1 cellular context compared by ENCODE assay signal in the genomic region with DNA sequence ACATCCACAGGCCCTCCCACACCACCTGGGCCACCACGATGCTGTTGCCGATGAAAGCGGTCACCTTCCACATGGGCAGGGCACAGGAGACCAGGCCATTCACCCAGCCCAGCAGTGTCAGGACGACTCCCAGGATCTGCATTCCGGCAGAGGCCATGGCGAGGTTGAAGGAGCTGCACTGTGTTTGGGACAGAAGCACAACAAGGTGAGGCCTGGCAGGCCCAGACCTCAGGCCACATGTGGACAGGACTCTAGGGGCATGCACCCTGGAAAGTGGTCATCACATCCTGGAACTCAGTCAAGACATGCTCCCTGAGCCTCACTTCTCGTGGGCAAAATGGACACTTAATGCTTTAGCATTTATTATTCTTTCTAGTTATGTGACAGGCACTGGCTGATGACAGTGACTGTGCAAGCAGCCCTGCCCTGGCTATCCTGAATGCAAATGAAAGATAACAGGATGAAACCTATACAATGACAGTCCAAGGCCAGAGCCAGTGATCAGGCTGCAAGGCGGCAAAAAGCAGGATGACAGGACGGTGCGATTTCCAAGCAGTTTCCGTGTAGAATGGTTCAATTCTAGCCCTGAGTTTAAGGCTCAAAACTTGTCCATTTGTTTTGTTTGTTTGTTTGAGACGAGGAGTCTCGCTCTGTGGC.
TF ChIP-seq lines count a peak whose summit lies in the region.

No MANE protein-coding gene starts in this region.

TF ChIP-seq in K562, 482 proteins besides CTCF, POLR2A, EP300 and RAD21 (continued from another document and continues in another):
- TF ChIP-seq, protein P1, sequence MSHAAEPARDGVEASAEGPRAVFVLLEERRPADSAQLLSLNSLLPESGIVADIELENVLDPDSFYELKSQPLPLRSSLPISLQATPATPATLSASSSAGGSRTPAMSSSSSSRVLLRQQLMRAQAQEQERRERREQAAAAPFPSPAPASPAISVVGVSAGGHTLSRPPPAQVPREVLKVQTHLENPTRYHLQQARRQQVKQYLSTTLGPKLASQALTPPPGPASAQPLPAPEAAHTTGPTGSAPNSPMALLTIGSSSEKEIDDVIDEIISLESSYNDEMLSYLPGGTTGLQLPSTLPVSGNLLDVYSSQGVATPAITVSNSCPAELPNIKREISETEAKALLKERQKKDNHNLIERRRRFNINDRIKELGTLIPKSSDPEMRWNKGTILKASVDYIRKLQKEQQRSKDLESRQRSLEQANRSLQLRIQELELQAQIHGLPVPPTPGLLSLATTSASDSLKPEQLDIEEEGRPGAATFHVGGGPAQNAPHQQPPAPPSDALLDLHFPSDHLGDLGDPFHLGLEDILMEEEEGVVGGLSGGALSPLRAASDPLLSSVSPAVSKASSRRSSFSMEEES (CRISPR knock-in tag; IDR thresholded peaks at IDR 0.05): no peak
- TF ChIP-seq NR2F6 (CRISPR knock-in tag; IDR thresholded peaks at IDR 0.05): no peak
- no peak for TF ChIP-seq ILK (tag; IDR thresholded peaks at IDR 0.05; ENCODE audit: borderline replicate concordance, low read depth)
- TF ChIP-seq MAFG (tag; conservative IDR thresholded peaks at IDR 0.05): peak; percentile 35; the same call in 1 of the 2 replicates
- TF ChIP-seq ZBTB8A (IDR thresholded peaks at IDR 0.05; ENCODE audit: partially characterized antibody): no peak
- TF ChIP-seq YY1 (IDR thresholded peaks at IDR 0.05; ENCODE audit: borderline replicate concordance in 1 of 3, control insufficient read depth in 1 of 3, extremely low read depth in 1 of 3, insufficient read depth in 3 of 3, insufficient read length in 1 of 3, insufficient replicate concordance in 2 of 3, low read depth in 1 of 3, low read length in 2 of 3): no peak
- TF ChIP-seq KDM2B (CRISPR knock-in tag; IDR thresholded peaks at IDR 0.05): no peak
- TF ChIP-seq ZBTB26 (CRISPR knock-in tag; IDR thresholded peaks at IDR 0.05): no peak
- TF ChIP-seq DDX20 (tag; IDR thresholded peaks at IDR 0.05; ENCODE audit: low read depth): no peak
- TF ChIP-seq TEAD4 (IDR thresholded peaks at IDR 0.05; ENCODE audit: low read length): no peak
- TF ChIP-seq TEAD4 (CRISPR knock-in tag; IDR thresholded peaks at IDR 0.05; ENCODE audit: borderline replicate concordance): no peak
- TF ChIP-seq KLF1 (tag; IDR thresholded peaks at IDR 0.05): no peak
- no peak for TF ChIP-seq ILF3 (IDR thresholded peaks at IDR 0.05; ENCODE audit: borderline replicate concordance)
- TF ChIP-seq TCF7 (IDR thresholded peaks at IDR 0.05; ENCODE audit: borderline replicate concordance): no peak
- TF ChIP-seq, protein P2, sequence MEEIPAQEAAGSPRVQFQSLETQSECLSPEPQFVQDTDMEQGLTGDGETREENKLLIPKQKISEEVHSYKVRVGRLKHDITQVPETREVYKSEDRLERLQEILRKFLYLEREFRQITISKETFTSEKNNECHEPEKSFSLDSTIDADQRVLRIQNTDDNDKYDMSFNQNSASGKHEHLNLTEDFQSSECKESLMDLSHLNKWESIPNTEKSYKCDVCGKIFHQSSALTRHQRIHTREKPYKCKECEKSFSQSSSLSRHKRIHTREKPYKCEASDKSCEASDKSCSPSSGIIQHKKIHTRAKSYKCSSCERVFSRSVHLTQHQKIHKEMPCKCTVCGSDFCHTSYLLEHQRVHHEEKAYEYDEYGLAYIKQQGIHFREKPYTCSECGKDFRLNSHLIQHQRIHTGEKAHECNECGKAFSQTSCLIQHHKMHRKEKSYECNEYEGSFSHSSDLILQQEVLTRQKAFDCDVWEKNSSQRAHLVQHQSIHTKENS (CRISPR knock-in tag; IDR thresholded peaks at IDR 0.05): no peak
- no peak for TF ChIP-seq SREBF1 (IDR thresholded peaks at IDR 0.05; ENCODE audit: borderline replicate concordance, low read depth, low read length)
- TF ChIP-seq ZNF583 (CRISPR knock-in tag; IDR thresholded peaks at IDR 0.05): no peak
- 0 out of 4 replicates have a peak, but pooled peaks of 1 of the 2 experiments have one; percentile 20 for TF ChIP-seq FOXK2 (conservative IDR thresholded peaks at IDR 0.05 in 1 of 2, IDR thresholded peaks at IDR 0.05 in 1 of 2; ENCODE audit: low read depth in 2 of 2)
- TF ChIP-seq, protein P3, sequence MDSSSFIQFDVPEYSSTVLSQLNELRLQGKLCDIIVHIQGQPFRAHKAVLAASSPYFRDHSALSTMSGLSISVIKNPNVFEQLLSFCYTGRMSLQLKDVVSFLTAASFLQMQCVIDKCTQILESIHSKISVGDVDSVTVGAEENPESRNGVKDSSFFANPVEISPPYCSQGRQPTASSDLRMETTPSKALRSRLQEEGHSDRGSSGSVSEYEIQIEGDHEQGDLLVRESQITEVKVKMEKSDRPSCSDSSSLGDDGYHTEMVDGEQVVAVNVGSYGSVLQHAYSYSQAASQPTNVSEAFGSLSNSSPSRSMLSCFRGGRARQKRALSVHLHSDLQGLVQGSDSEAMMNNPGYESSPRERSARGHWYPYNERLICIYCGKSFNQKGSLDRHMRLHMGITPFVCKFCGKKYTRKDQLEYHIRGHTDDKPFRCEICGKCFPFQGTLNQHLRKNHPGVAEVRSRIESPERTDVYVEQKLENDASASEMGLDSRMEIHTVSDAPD (CRISPR knock-in tag; IDR thresholded peaks at IDR 0.05): no peak
- no peak for TF ChIP-seq THRA (IDR thresholded peaks at IDR 0.05)
- peak in 1 of 2 experiments; percentile 22; a peak in 1 of 4 replicates for TF ChIP-seq NRF1 (conservative IDR thresholded peaks at IDR 0.05 in 1 of 2, IDR thresholded peaks at IDR 0.05 in 1 of 2)
- no peak for TF ChIP-seq GTF2B (IDR thresholded peaks at IDR 0.05; ENCODE audit: extremely low read depth, insufficient read length)
- no peak for TF ChIP-seq JUND (IDR thresholded peaks at IDR 0.05; ENCODE audit: borderline replicate concordance, low read depth, low read length)
- 0 out of 3 replicates have a peak, but pooled peaks have one; percentile 10 for TF ChIP-seq JUND (tag; IDR thresholded peaks at IDR 0.05; ENCODE audit: borderline replicate concordance, low read depth, low read length)
- no peak for TF ChIP-seq FOSL1 (tag; conservative IDR thresholded peaks at IDR 0.05)
- peak; percentile 18; the same call in 1 of the 2 replicates for TF ChIP-seq TAL1 (IDR thresholded peaks at IDR 0.05)
- no peak for TF ChIP-seq ELK3 (CRISPR knock-in tag; IDR thresholded peaks at IDR 0.05)
- TF ChIP-seq SP1 (CRISPR knock-in tag; IDR thresholded peaks at IDR 0.05): no peak
- no peak for TF ChIP-seq GMEB1 (CRISPR knock-in tag; IDR thresholded peaks at IDR 0.05)
- TF ChIP-seq ATF1 (CRISPR knock-in tag; IDR thresholded peaks at IDR 0.05): no peak
- TF ChIP-seq ATF1 (tag; IDR thresholded peaks at IDR 0.05): 0 out of 2 replicates have a peak, but pooled peaks have one; percentile 10
- TF ChIP-seq, protein P4, sequence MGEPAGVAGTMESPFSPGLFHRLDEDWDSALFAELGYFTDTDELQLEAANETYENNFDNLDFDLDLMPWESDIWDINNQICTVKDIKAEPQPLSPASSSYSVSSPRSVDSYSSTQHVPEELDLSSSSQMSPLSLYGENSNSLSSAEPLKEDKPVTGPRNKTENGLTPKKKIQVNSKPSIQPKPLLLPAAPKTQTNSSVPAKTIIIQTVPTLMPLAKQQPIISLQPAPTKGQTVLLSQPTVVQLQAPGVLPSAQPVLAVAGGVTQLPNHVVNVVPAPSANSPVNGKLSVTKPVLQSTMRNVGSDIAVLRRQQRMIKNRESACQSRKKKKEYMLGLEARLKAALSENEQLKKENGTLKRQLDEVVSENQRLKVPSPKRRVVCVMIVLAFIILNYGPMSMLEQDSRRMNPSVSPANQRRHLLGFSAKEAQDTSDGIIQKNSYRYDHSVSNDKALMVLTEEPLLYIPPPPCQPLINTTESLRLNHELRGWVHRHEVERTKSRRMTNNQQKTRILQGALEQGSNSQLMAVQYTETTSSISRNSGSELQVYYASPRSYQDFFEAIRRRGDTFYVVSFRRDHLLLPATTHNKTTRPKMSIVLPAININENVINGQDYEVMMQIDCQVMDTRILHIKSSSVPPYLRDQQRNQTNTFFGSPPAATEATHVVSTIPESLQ (CRISPR knock-in tag; IDR thresholded peaks at IDR 0.05): no peak
- TF ChIP-seq OTX1 (CRISPR knock-in tag; IDR thresholded peaks at IDR 0.05): no peak
- TF ChIP-seq PHF20 (IDR thresholded peaks at IDR 0.05; ENCODE audit: partially characterized antibody): no peak
- no peak for TF ChIP-seq PTBP1 (IDR thresholded peaks at IDR 0.05; ENCODE audit: low read depth, low read length)
- TF ChIP-seq KDM1A (IDR thresholded peaks at IDR 0.05): peak in 1 of 2 experiments; percentile 25; a peak in 1 of 4 replicates
- 0 out of 2 replicates have a peak, but pooled peaks have one; percentile 11 for TF ChIP-seq ZBTB33 (CRISPR knock-in tag; IDR thresholded peaks at IDR 0.05)
- no peak for TF ChIP-seq GABPA (tag; conservative IDR thresholded peaks at IDR 0.05; ENCODE audit: low read depth)
- TF ChIP-seq TCF3 (CRISPR knock-in tag; IDR thresholded peaks at IDR 0.05): peak; percentile 71
